ENCODE assay signal across 8 cellular contexts in the genomic region with DNA sequence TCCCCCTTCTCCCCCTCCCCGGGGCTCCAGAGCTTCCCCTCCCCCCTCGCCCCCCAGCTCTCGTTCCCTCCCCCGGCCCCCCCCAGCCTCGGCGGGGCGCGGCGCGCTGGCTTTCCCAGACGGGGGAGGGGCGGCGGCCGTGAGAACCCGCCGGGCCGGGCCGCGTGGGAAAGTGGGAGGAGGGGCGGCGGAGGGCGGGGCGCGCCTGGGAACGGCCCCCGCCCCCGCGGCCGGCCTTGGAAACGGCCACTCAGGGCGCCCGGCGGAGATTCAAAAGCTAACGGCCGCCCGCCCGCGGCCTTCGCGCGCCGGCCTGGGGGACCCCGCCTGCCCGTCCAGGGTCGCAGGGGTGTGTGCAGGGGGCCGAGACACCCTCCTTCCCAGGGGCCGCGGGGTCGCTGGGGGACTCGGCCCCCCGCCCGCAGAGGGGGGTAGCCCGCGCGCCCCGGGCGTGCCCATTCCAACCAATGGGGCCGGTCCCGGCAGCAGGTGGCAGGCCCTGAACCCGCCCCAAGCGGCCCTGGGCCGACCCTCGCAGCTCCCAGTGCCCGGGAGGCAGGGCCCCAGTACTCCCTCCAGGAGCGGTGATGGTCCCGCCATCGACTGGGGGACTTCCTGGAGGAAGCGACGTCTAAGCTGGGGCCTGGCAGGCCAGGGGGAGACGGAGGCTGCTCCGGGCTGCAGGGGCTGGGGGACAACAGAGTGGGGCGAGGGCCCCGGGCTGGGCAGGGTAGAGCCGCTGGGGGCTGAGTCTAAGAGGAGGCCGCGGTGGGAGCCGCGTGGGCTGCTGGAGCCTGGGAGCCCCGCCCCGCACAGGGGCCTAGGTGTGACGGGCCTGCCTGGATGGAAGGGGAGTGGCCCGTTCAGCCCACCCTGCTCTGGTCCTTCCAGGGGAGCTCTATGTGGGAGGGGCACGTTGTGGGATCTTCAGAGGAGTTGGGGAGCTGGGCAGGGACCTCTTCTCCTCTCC. TPM values are rescaled to one million over a fixed set of nuclear protein-coding genes. Genes with fewer than 3 reads are reported as not detected.
DNase-seq lines count a peak whose midpoint lies in the region; ATAC-seq and TF ChIP-seq lines count a peak whose summit lies in the region.

No MANE protein-coding gene starts in this region.

- H3K27me3 ChIP-seq in BLaER1 treated with 17β-estradiol and CSF1 and Interleukin-3, amounts not matched to agents 10 nM and 100 nM: peaks cover 0 to 8% (median 0%) of the 10 kb centered on the region in 11 experiments; a peak in 4 of 22 replicates
- H3K27me3 ChIP-seq in left ventricle myocardium inferior (ENCODE audit: low read depth): peaks cover 34% of the 10 kb centered on the region

- H3K27me3 Mint-ChIP-seq in stimulated activated naive B cell treated with anti-CD40 and anti-IgM and Interleukin-4, amounts not matched to agents 10 μg/mL and 1 μg/mL and 100 μg/mL, for 72 hours: peaks cover 0 to 3% of the 10 kb centered on the region in 2 donors

- H3K9ac ChIP-seq in BLaER1 treated with 17β-estradiol and CSF1 and Interleukin-3, amounts not matched to agents 10 nM and 100 nM: peak overlapping the region; percentile 71 to 85 (median 78); a peak in 21 of 22 replicates

- DNase-seq in activated CD4-positive, CD25-positive, alpha-beta regulatory T cell treated with anti-CD3 and anti-CD28 coated beads, Interleukin-2, amount 50 U/mL, for 72 hours: peak; percentile 33
- DNase-seq in left ventricle myocardium inferior (peak; percentile 68), NCI-H1092 (lab: John Stamatoyannopoulos, UW) (no peak)
- DNase-seq in stimulated activated naive B cell treated with anti-CD40 and anti-IgM and Interleukin-4, amounts not matched to agents 10 μg/mL and 1 μg/mL and 100 μg/mL, for 72 hours: peak; percentile 9

- H3K27ac Mint-ChIP-seq in stimulated activated naive B cell treated with anti-CD40 and anti-IgM and Interleukin-4, amounts not matched to agents 10 μg/mL and 1 μg/mL and 100 μg/mL, for 72 hours: peak overlapping the region; percentile 20

- H3K4me1 ChIP-seq in BLaER1 treated with 17β-estradiol and CSF1 and Interleukin-3, amounts not matched to agents 10 nM and 100 nM: peaks cover 65 to 92% (median 84%) of the 10 kb centered on the region in 10 experiments
- H3K4me1 ChIP-seq in left ventricle myocardium inferior: peaks cover 68% of the 10 kb centered on the region

- no peak for TF ChIP-seq CTCF in left ventricle myocardium inferior (IDR thresholded peaks at IDR 0.05; ENCODE audit: borderline replicate concordance)

- H3K4me1 Mint-ChIP-seq in stimulated activated naive B cell treated with anti-CD40 and anti-IgM and Interleukin-4, amounts not matched to agents 10 μg/mL and 1 μg/mL and 100 μg/mL, for 72 hours: peaks cover 14 to 29% of the 10 kb centered on the region in 2 donors

- H3K4me2 ChIP-seq in BLaER1 treated with 17β-estradiol and CSF1 and Interleukin-3, amounts not matched to agents 10 nM and 100 nM: peak overlapping the region; percentile 81 to 99 (median 96)

- peak; percentile 39 for TF ChIP-seq POLR2A in GM18951 (IDR thresholded peaks at IDR 0.05; ENCODE audit: extremely low read depth, insufficient read depth, insufficient read length)

- in situ Hi-C loops in GM18951 (cut with MboI; ENCODE audit: low sequenced_read_pairs, unreplicated experiment): no loop called here

- no peaks in the 10 kb centered on the region for H3K9me3 ChIP-seq in BLaER1 treated with 17β-estradiol and CSF1 and Interleukin-3, amounts not matched to agents 10 nM and 100 nM (replicated peaks in 1 of 11)
- no peaks in the 10 kb centered on the region for H3K9me3 ChIP-seq in left ventricle myocardium inferior (replicated peaks)

- H3K36me3 Mint-ChIP-seq in stimulated activated naive B cell treated with anti-CD40 and anti-IgM and Interleukin-4, amounts not matched to agents 10 μg/mL and 1 μg/mL and 100 μg/mL, for 72 hours: no peaks in the 10 kb centered on the region

- intact Hi-C loops in left ventricle myocardium inferior (cut with micrococcal nuclease): no loop called here

- no peaks in the 10 kb centered on the region; a peak in 2 of 22 replicates for H4K20me1 ChIP-seq in BLaER1 treated with 17β-estradiol and CSF1 and Interleukin-3, amounts not matched to agents 10 nM and 100 nM

- no peaks in the 10 kb centered on the region for H3K36me3 ChIP-seq in BLaER1 treated with 17β-estradiol and CSF1 and Interleukin-3, amounts not matched to agents 10 nM and 100 nM
- H3K36me3 ChIP-seq in left ventricle myocardium inferior: no peaks in the 10 kb centered on the region

- ATAC-seq in stimulated activated naive B cell treated with anti-CD40 and anti-IgM and Interleukin-4, amounts not matched to agents 10 μg/mL and 1 μg/mL and 100 μg/mL, for 72 hours (replicated peaks): peak; percentile 25 to 35
- ATAC-seq in HG02884 (IDR thresholded peaks at IDR 0.05; ENCODE audit: unreplicated experiment) (no peak), HG02938 (IDR thresholded peaks at IDR 0.05; ENCODE audit: unreplicated experiment) (no peak)

- peak overlapping the region in 10 of 11 experiments; percentile 44 to 96 (median 81); a peak in 19 of 22 replicates for H3K27ac ChIP-seq in BLaER1 treated with 17β-estradiol and CSF1 and Interleukin-3, amounts not matched to agents 10 nM and 100 nM
- peak overlapping the region; percentile 86 for H3K27ac ChIP-seq in left ventricle myocardium inferior (replicated peaks)

- peak overlapping the region in 1 of 2 donors; percentile 62 for H3K4me3 Mint-ChIP-seq in stimulated activated naive B cell treated with anti-CD40 and anti-IgM and Interleukin-4, amounts not matched to agents 10 μg/mL and 1 μg/mL and 100 μg/mL, for 72 hours

- peak overlapping the region; percentile 42 to 70 (median 54) for H3K4me3 ChIP-seq in BLaER1 treated with 17β-estradiol and CSF1 and Interleukin-3, amounts not matched to agents 10 nM and 100 nM
- peak overlapping the region; percentile 63 for H3K4me3 ChIP-seq in left ventricle myocardium inferior

- H3K9me3 Mint-ChIP-seq in stimulated activated naive B cell treated with anti-CD40 and anti-IgM and Interleukin-4, amounts not matched to agents 10 μg/mL and 1 μg/mL and 100 μg/mL, for 72 hours: no peaks in the 10 kb centered on the region

RNA-seq across cellular contexts. Expression of a gene that starts 14.2 kb away (rescaled TPM):
- total RNA-seq in left ventricle myocardium inferior: 5.1 TPM

RNA-seq across cellular contexts. Expression of a gene that starts 38.8 kb away (rescaled TPM):
- 16.3 TPM for total RNA-seq in left ventricle myocardium inferior

Comparison
In these comparisons a context has a peak if more than half of its experiments do, and no peak if none do; other contexts are left out.
1. ATAC-seq: peak in stimulated activated naive B cell treated with anti-CD40 and anti-IgM and Interleukin-4, amounts not matched to agents 10 μg/mL and 1 μg/mL and 100 μg/mL, for 72 hours (2 of 2); none in HG02884 (single experiment) and HG02938 (single experiment).